In genomic region chr17:1735834-1736347, GRCh38 we compare ENCODE assay signal across 15 cellular contexts. TPM values are rescaled to one million over a fixed set of nuclear protein-coding genes. Genes with fewer than 3 reads are reported as not detected.
A peak's percentile ranks its signal among the peaks of the same experiment; 100 is the strongest.
DNase-seq lines count a peak whose midpoint lies in the region; ATAC-seq and TF ChIP-seq lines count a peak whose summit lies in the region.
"Had no signal": no experiment of that assay in that cellular context is flagged by ENCODE, and none has a peak within 500 bp of the region (broad histone marks: within the 10 kb centered on the region; RNA-seq: fewer than 3 reads in every experiment).

No MANE protein-coding gene starts in this region.

- H3K9me3 ChIP-seq in RWPE2 (ENCODE audit: severe bottlenecking) (no peaks in the 10 kb centered on the region), iPS-20b (ENCODE audit: insufficient read depth, low read depth, low read length) (no peaks in the 10 kb centered on the region)
- H3K9me3 ChIP-seq: pancreas had no signal

- no peak for TF ChIP-seq CTCF in RWPE2 (IDR thresholded peaks at IDR 0.05; ENCODE audit: poor library complexity, severe bottlenecking)

- no peaks in the 10 kb centered on the region for H3K9me3 Mint-ChIP-seq in activated CD4-positive, alpha-beta T cell treated with anti-CD3 and anti-CD28 coated beads, Interleukin-2, amount 10 ng/mL, durations not matched to agents 24 days and 14 days
- no peaks in the 10 kb centered on the region for H3K9me3 Mint-ChIP-seq in stimulated activated memory B cell treated with anti-CD40 and anti-IgM and Interleukin-4, amounts not matched to agents 10 μg/mL and 1 μg/mL and 100 μg/mL, for 72 hours
- H3K9me3 Mint-ChIP-seq: CD4-positive, CD25-positive, alpha-beta regulatory T cell had no signal

- no peak overlapping the region for H3K4me3 Mint-ChIP-seq in activated CD4-positive, alpha-beta T cell treated with anti-CD3 and anti-CD28 coated beads, Interleukin-2, amount 10 ng/mL, durations not matched to agents 24 days and 14 days
- H3K4me3 Mint-ChIP-seq in stimulated activated memory B cell treated with anti-CD40 and anti-IgM and Interleukin-4, amounts not matched to agents 10 μg/mL and 1 μg/mL and 100 μg/mL, for 72 hours = no peak overlapping the region
- H3K4me3 Mint-ChIP-seq: CD4-positive, CD25-positive, alpha-beta regulatory T cell had no signal

- peak overlapping the region; percentile 75 for H3K27ac Mint-ChIP-seq in activated CD4-positive, alpha-beta T cell treated with anti-CD3 and anti-CD28 coated beads, Interleukin-2, amount 10 ng/mL, durations not matched to agents 24 days and 14 days
- peak overlapping the region; percentile 70 for H3K27ac Mint-ChIP-seq in stimulated activated memory B cell treated with anti-CD40 and anti-IgM and Interleukin-4, amounts not matched to agents 10 μg/mL and 1 μg/mL and 100 μg/mL, for 72 hours

- H3K27me3 Mint-ChIP-seq in activated CD4-positive, alpha-beta T cell treated with anti-CD3 and anti-CD28 coated beads, Interleukin-2, amount 10 ng/mL, durations not matched to agents 24 days and 14 days = no peaks in the 10 kb centered on the region
- no peaks in the 10 kb centered on the region for H3K27me3 Mint-ChIP-seq in stimulated activated memory B cell treated with anti-CD40 and anti-IgM and Interleukin-4, amounts not matched to agents 10 μg/mL and 1 μg/mL and 100 μg/mL, for 72 hours
- H3K27me3 Mint-ChIP-seq: CD4-positive, CD25-positive, alpha-beta regulatory T cell had no signal

- H3K4me3 ChIP-seq in RWPE2 (ENCODE audit: severe bottlenecking) (no peak overlapping the region), iPS-20b (ENCODE audit: low read length) (no peak overlapping the region)
- H3K4me3 ChIP-seq: pancreas had no signal

- peaks cover 6% of the 10 kb centered on the region for H3K4me1 Mint-ChIP-seq in activated CD4-positive, alpha-beta T cell treated with anti-CD3 and anti-CD28 coated beads, Interleukin-2, amount 10 ng/mL, durations not matched to agents 24 days and 14 days
- peaks cover 39% of the 10 kb centered on the region for H3K4me1 Mint-ChIP-seq in stimulated activated memory B cell treated with anti-CD40 and anti-IgM and Interleukin-4, amounts not matched to agents 10 μg/mL and 1 μg/mL and 100 μg/mL, for 72 hours

- DNase-seq in activated CD4-positive, alpha-beta T cell treated with anti-CD3 and anti-CD28 coated beads, Interleukin-2, amount 10 ng/mL, durations not matched to agents 24 days and 14 days = no peak
- DNase-seq in activated CD4-positive, alpha-beta T cell treated with anti-CD3 and anti-CD28 coated beads, Interleukin-2, amount 50 U/mL, for 1 hour = no peak
- DNase-seq in RWPE2 (ENCODE audit: low spot score) (peak; percentile 53), UCSD-AML1 (lab: John Stamatoyannopoulos, UW; ENCODE audit: unreplicated experiment) (no peak), NCI-H1436 treated with DMSO at 0.1 percent for 48 hours (lab: John Stamatoyannopoulos, UW) (no peak)
- DNase-seq: activated gamma-delta T cell; CD4-positive, CD25-positive, alpha-beta regulatory T cell; DMS79 treated with DMSO at 0.1 percent for 48 hours; NCI-H1092 had no signal

- H3K27ac ChIP-seq in RWPE2 (ENCODE audit: poor library complexity, severe bottlenecking) (no peak overlapping the region), iPS-20b (ENCODE audit: low read length) (peak overlapping the region; percentile 56)
- H3K27ac ChIP-seq: pancreas had no signal

- H3K27me3 ChIP-seq in RWPE2 (ENCODE audit: insufficient read depth, poor library complexity, severe bottlenecking) (no peaks in the 10 kb centered on the region), iPS-20b (ENCODE audit: insufficient read depth, low read length) (no peaks in the 10 kb centered on the region)
- H3K27me3 ChIP-seq: pancreas had no signal

- H3K36me3 ChIP-seq in RWPE2 (ENCODE audit: low read depth) (peaks cover 4% of the 10 kb centered on the region; the same call in 1 of the 2 replicates), iPS-20b (ENCODE audit: insufficient read depth, low read depth, low read length) (no peaks in the 10 kb centered on the region)

- no peak overlapping the region for H3K9ac ChIP-seq in iPS-20b (ENCODE audit: low read depth, low read length)

- peaks cover 9% of the 10 kb centered on the region for H3K4me1 ChIP-seq in RWPE2 (ENCODE audit: insufficient read depth, poor library complexity, severe bottlenecking)
- no peaks in the 10 kb centered on the region for H3K4me1 ChIP-seq in iPS-20b (ENCODE audit: insufficient read depth, low read length)

- peaks cover 23% of the 10 kb centered on the region for H3K36me3 Mint-ChIP-seq in activated CD4-positive, alpha-beta T cell treated with anti-CD3 and anti-CD28 coated beads, Interleukin-2, amount 10 ng/mL, durations not matched to agents 24 days and 14 days (ENCODE audit: low read depth)
- peaks cover 44% of the 10 kb centered on the region for H3K36me3 Mint-ChIP-seq in stimulated activated memory B cell treated with anti-CD40 and anti-IgM and Interleukin-4, amounts not matched to agents 10 μg/mL and 1 μg/mL and 100 μg/mL, for 72 hours

- intact Hi-C loops in activated CD4-positive, alpha-beta T cell treated with anti-CD3 and anti-CD28 coated beads, Interleukin-2, amount 10 ng/mL, durations not matched to agents 24 days and 14 days (cut with micrococcal nuclease) = no loop called here

- ATAC-seq in RWPE2 (ENCODE audit: low read depth) = no peak
- ATAC-seq in stimulated activated memory B cell treated with anti-CD40 and anti-IgM and Interleukin-4, amounts not matched to agents 10 μg/mL and 1 μg/mL and 100 μg/mL, for 72 hours = no peak
- no peak for ATAC-seq in HG03571 (IDR thresholded peaks at IDR 0.05; ENCODE audit: unreplicated experiment)

RNA-seq across cellular contexts. Expression of gene SERPINF2, which starts 6.8 kb away (rescaled TPM):
- 0.12 and 0.16 TPM in 2 replicates for total RNA-seq in activated CD4-positive, alpha-beta T cell treated with anti-CD3 and anti-CD28 coated beads, Interleukin-2, amount 10 ng/mL, durations not matched to agents 24 days and 14 days
- total RNA-seq: glomerular endothelial cell had no signal

RNA-seq across cellular contexts. Expression of gene WDR81, which starts 11.4 kb away (rescaled TPM):
- 17.6 and 18.3 TPM in 2 replicates for total RNA-seq in activated CD4-positive, alpha-beta T cell treated with anti-CD3 and anti-CD28 coated beads, Interleukin-2, amount 10 ng/mL, durations not matched to agents 24 days and 14 days

RNA-seq across cellular contexts. Expression of gene TLCD2, which starts 25.7 kb away (rescaled TPM):
- 0.07 and 0.14 TPM in 2 replicates for total RNA-seq in activated CD4-positive, alpha-beta T cell treated with anti-CD3 and anti-CD28 coated beads, Interleukin-2, amount 10 ng/mL, durations not matched to agents 24 days and 14 days

RNA-seq across cellular contexts. Expression of gene SERPINF1, which starts 26.0 kb away (rescaled TPM):
- total RNA-seq in activated CD4-positive, alpha-beta T cell treated with anti-CD3 and anti-CD28 coated beads, Interleukin-2, amount 10 ng/mL, durations not matched to agents 24 days and 14 days = not detected in 2 replicates
- total RNA-seq: CD4-positive, CD25-positive, alpha-beta regulatory T cell; T-helper 1 cell treated with Interleukin-12 subunit alpha and Interleukin-12 subunit beta and Interleukin-4 antibody, amounts not matched to agents 30 ng/mL and 1 ng/mL, for 36 hours had no signal

RNA-seq across cellular contexts. Expression of gene PRPF8, which starts 51.2 kb away (rescaled TPM):
- total RNA-seq in activated CD4-positive, alpha-beta T cell treated with anti-CD3 and anti-CD28 coated beads, Interleukin-2, amount 10 ng/mL, durations not matched to agents 24 days and 14 days = 432 and 442 TPM in 2 replicates
